Comparison of ENCODE assay signal across 1 cellular context in the genomic region with DNA sequence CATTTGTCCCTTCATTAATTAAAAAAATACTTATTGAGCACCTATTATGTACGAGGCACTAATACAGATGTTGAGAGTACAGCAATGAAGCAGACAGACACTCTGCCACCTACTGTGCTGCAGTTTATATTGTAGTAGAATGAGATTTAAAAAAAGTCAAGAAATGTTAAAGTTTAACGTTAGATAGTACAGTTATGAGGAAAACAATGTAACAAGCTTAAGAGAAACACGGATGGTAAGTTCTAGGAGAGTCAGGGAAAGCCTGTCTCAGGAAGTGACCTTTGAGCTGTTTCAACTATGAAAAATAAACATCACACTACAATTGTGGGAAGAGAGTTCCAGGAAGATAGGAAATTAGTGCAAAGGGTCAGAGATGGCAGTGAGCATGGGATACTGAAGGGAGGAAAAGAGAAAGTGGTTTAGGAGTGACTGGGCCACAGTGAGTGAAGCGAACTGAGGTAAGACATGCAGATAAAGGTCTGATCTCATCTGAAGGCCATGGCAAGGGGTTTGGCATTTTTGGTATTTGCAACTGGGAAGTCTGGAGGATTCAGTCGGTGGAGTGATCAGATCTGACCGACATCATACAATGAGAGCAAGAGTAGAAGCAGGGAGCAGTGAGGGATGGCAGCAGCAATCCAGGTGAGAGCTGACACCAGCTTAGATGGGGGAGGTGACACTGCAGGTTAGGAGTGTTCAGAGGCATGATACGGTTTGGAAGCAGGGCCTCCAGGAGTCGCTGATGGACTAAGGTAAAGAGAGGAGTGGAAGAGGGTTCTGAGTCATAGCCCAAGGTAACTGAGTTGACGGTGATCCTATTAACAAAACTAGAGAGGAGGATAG.
A peak's percentile ranks its signal among the peaks of the same experiment; 100 is the strongest.
TF ChIP-seq lines count a peak whose summit lies in the region.

No MANE protein-coding gene starts in this region.

TF ChIP-seq in HepG2, 621 proteins besides CTCF, POLR2A, EP300 and RAD21 (continued from another document and continues in another):
- TF ChIP-seq, protein P1, sequence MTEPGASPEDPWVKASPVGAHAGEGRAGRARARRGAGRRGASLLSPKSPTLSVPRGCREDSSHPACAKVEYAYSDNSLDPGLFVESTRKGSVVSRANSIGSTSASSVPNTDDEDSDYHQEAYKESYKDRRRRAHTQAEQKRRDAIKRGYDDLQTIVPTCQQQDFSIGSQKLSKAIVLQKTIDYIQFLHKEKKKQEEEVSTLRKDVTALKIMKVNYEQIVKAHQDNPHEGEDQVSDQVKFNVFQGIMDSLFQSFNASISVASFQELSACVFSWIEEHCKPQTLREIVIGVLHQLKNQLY (CRISPR knock-in tag; IDR thresholded peaks at IDR 0.05) = peak; percentile 63
- TF ChIP-seq, protein P2, sequence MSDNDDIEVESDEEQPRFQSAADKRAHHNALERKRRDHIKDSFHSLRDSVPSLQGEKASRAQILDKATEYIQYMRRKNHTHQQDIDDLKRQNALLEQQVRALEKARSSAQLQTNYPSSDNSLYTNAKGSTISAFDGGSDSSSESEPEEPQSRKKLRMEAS (IDR thresholded peaks at IDR 0.05) = 0 out of 2 replicates have a peak, but pooled peaks have one; percentile 9
- TF ChIP-seq HDAC2 (CRISPR knock-in tag; IDR thresholded peaks at IDR 0.05) (peak; percentile 83), CBFB (CRISPR knock-in tag; IDR thresholded peaks at IDR 0.05) (peak; percentile 72), TBL1XR1 (IDR thresholded peaks at IDR 0.05; ENCODE audit: borderline replicate concordance, low read length, partially characterized antibody) (peak; percentile 55), ZNF317 (CRISPR knock-in tag; IDR thresholded peaks at IDR 0.05) (peak; percentile 77), ZNF34 (CRISPR knock-in tag; IDR thresholded peaks at IDR 0.05; ENCODE audit: borderline replicate concordance) (no peak), POLR2G (IDR thresholded peaks at IDR 0.05; ENCODE audit: low read depth, low read length) (peak; percentile 66), GATAD2A (CRISPR knock-in tag; IDR thresholded peaks at IDR 0.05) (peak; percentile 97), GABPA (IDR thresholded peaks at IDR 0.05; ENCODE audit: low read depth, low read length) (no peak), GABPA (CRISPR knock-in tag; IDR thresholded peaks at IDR 0.05; ENCODE audit: low read depth) (peak; percentile 66), ERF (CRISPR knock-in tag; IDR thresholded peaks at IDR 0.05) (peak; percentile 92), ZNF24 (IDR thresholded peaks at IDR 0.05) (peak; percentile 64; the same call in 1 of the 2 replicates), CHD2 (IDR thresholded peaks at IDR 0.05; ENCODE audit: low read depth, low read length) (no peak), CBX5 (CRISPR knock-in tag; IDR thresholded peaks at IDR 0.05; ENCODE audit: borderline replicate concordance) (peak; percentile 62; the same call in 1 of the 2 replicates), ISL2 (CRISPR knock-in tag; IDR thresholded peaks at IDR 0.05) (peak; percentile 90), ZNF839 (CRISPR knock-in tag; IDR thresholded peaks at IDR 0.05; ENCODE audit: borderline replicate concordance) (no peak), ARNTL (CRISPR knock-in tag; IDR thresholded peaks at IDR 0.05) (0 out of 2 replicates have a peak, but pooled peaks have one; percentile 50), SIX1 (CRISPR knock-in tag; IDR thresholded peaks at IDR 0.05; ENCODE audit: borderline replicate concordance) (peak; percentile 66; the same call in 1 of the 2 replicates), PHB2 (IDR thresholded peaks at IDR 0.05; ENCODE audit: partially characterized antibody) (no peak), RXRB (CRISPR knock-in tag; IDR thresholded peaks at IDR 0.05; ENCODE audit: borderline replicate concordance) (peak; percentile 96), GATAD1 (CRISPR knock-in tag; IDR thresholded peaks at IDR 0.05) (peak; percentile 28; the same call in 1 of the 2 replicates), POLR2AphosphoS2 (IDR thresholded peaks at IDR 0.05; ENCODE audit: low read depth, low read length) (no peak), ARHGAP35 (CRISPR knock-in tag; IDR thresholded peaks at IDR 0.05; ENCODE audit: borderline replicate concordance) (0 out of 2 replicates have a peak, but pooled peaks have one; percentile 35), SRSF4 (IDR thresholded peaks at IDR 0.05; ENCODE audit: low read depth, low read length, poor library complexity, severe bottlenecking) (no peak), NFIC (IDR thresholded peaks at IDR 0.05; ENCODE audit: low read length) (peak; percentile 83; the same call in 1 of the 2 replicates), GABPB1 (CRISPR knock-in tag; IDR thresholded peaks at IDR 0.05) (peak; percentile 52; the same call in 1 of the 2 replicates), ZNF564 (CRISPR knock-in tag; IDR thresholded peaks at IDR 0.05) (no peak), AGO1 (IDR thresholded peaks at IDR 0.05; ENCODE audit: low read depth, low read length, poor library complexity, severe bottlenecking) (no peak), THYN1 (CRISPR knock-in tag; IDR thresholded peaks at IDR 0.05; ENCODE audit: borderline replicate concordance, low read depth) (0 out of 2 replicates have a peak, but pooled peaks have one; percentile 22), ZNF781 (CRISPR knock-in tag; IDR thresholded peaks at IDR 0.05; ENCODE audit: borderline replicate concordance, not compliant biosample characterization) (peak; percentile 58), SAP130 (CRISPR knock-in tag; IDR thresholded peaks at IDR 0.05; ENCODE audit: low read depth) (peak; percentile 87)
- TF ChIP-seq, protein P3, sequence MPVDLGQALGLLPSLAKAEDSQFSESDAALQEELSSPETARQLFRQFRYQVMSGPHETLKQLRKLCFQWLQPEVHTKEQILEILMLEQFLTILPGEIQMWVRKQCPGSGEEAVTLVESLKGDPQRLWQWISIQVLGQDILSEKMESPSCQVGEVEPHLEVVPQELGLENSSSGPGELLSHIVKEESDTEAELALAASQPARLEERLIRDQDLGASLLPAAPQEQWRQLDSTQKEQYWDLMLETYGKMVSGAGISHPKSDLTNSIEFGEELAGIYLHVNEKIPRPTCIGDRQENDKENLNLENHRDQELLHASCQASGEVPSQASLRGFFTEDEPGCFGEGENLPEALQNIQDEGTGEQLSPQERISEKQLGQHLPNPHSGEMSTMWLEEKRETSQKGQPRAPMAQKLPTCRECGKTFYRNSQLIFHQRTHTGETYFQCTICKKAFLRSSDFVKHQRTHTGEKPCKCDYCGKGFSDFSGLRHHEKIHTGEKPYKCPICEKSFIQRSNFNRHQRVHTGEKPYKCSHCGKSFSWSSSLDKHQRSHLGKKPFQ (CRISPR knock-in tag; IDR thresholded peaks at IDR 0.05; ENCODE audit: insufficient replicate concordance) = peak; percentile 76
- TF ChIP-seq, protein P4, sequence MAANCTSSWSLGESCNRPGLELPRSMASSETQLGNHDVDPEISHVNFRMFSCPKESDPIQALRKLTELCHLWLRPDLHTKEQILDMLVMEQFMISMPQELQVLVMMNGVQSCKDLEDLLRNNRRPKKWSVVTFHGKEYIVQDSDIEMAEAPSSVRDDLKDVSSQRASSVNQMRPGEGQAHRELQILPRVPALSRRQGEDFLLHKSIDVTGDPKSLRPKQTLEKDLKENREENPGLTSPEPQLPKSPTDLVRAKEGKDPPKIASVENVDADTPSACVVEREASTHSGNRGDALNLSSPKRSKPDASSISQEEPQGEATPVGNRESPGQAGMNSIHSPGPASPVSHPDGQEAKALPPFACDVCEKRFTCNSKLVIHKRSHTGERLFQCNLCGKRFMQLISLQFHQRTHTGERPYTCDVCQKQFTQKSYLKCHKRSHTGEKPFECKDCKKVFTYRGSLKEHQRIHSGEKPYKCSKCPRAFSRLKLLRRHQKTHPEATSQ (CRISPR knock-in tag; IDR thresholded peaks at IDR 0.05; ENCODE audit: borderline replicate concordance) = peak; percentile 74; the same call in 1 of the 2 replicates
- TF ChIP-seq, protein P5, sequence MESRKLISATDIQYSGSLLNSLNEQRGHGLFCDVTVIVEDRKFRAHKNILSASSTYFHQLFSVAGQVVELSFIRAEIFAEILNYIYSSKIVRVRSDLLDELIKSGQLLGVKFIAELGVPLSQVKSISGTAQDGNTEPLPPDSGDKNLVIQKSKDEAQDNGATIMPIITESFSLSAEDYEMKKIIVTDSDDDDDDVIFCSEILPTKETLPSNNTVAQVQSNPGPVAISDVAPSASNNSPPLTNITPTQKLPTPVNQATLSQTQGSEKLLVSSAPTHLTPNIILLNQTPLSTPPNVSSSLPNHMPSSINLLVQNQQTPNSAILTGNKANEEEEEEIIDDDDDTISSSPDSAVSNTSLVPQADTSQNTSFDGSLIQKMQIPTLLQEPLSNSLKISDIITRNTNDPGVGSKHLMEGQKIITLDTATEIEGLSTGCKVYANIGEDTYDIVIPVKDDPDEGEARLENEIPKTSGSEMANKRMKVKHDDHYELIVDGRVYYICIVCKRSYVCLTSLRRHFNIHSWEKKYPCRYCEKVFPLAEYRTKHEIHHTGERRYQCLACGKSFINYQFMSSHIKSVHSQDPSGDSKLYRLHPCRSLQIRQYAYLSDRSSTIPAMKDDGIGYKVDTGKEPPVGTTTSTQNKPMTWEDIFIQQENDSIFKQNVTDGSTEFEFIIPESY (CRISPR knock-in tag; IDR thresholded peaks at IDR 0.05) = no peak
- TF ChIP-seq, protein P6, sequence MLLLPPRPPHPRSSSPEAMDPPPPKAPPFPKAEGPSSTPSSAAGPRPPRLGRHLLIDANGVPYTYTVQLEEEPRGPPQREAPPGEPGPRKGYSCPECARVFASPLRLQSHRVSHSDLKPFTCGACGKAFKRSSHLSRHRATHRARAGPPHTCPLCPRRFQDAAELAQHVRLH (CRISPR knock-in tag; IDR thresholded peaks at IDR 0.05; ENCODE audit: borderline replicate concordance, low read depth) = peak; percentile 65; the same call in 1 of the 2 replicates
- TF ChIP-seq, protein P7, sequence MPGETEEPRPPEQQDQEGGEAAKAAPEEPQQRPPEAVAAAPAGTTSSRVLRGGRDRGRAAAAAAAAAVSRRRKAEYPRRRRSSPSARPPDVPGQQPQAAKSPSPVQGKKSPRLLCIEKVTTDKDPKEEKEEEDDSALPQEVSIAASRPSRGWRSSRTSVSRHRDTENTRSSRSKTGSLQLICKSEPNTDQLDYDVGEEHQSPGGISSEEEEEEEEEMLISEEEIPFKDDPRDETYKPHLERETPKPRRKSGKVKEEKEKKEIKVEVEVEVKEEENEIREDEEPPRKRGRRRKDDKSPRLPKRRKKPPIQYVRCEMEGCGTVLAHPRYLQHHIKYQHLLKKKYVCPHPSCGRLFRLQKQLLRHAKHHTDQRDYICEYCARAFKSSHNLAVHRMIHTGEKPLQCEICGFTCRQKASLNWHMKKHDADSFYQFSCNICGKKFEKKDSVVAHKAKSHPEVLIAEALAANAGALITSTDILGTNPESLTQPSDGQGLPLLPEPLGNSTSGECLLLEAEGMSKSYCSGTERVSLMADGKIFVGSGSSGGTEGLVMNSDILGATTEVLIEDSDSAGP (CRISPR knock-in tag; IDR thresholded peaks at IDR 0.05; ENCODE audit: borderline replicate concordance) = peak; percentile 60
- TF ChIP-seq, protein P8, sequence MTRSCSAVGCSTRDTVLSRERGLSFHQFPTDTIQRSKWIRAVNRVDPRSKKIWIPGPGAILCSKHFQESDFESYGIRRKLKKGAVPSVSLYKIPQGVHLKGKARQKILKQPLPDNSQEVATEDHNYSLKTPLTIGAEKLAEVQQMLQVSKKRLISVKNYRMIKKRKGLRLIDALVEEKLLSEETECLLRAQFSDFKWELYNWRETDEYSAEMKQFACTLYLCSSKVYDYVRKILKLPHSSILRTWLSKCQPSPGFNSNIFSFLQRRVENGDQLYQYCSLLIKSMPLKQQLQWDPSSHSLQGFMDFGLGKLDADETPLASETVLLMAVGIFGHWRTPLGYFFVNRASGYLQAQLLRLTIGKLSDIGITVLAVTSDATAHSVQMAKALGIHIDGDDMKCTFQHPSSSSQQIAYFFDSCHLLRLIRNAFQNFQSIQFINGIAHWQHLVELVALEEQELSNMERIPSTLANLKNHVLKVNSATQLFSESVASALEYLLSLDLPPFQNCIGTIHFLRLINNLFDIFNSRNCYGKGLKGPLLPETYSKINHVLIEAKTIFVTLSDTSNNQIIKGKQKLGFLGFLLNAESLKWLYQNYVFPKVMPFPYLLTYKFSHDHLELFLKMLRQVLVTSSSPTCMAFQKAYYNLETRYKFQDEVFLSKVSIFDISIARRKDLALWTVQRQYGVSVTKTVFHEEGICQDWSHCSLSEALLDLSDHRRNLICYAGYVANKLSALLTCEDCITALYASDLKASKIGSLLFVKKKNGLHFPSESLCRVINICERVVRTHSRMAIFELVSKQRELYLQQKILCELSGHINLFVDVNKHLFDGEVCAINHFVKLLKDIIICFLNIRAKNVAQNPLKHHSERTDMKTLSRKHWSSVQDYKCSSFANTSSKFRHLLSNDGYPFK (CRISPR knock-in tag; IDR thresholded peaks at IDR 0.05; ENCODE audit: borderline replicate concordance) = peak; percentile 43; the same call in 1 of the 2 replicates
- TF ChIP-seq, protein P9, sequence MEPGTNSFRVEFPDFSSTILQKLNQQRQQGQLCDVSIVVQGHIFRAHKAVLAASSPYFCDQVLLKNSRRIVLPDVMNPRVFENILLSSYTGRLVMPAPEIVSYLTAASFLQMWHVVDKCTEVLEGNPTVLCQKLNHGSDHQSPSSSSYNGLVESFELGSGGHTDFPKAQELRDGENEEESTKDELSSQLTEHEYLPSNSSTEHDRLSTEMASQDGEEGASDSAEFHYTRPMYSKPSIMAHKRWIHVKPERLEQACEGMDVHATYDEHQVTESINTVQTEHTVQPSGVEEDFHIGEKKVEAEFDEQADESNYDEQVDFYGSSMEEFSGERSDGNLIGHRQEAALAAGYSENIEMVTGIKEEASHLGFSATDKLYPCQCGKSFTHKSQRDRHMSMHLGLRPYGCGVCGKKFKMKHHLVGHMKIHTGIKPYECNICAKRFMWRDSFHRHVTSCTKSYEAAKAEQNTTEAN (CRISPR knock-in tag; conservative IDR thresholded peaks at IDR 0.05) = peak; percentile 99
- TF ChIP-seq, protein P10, sequence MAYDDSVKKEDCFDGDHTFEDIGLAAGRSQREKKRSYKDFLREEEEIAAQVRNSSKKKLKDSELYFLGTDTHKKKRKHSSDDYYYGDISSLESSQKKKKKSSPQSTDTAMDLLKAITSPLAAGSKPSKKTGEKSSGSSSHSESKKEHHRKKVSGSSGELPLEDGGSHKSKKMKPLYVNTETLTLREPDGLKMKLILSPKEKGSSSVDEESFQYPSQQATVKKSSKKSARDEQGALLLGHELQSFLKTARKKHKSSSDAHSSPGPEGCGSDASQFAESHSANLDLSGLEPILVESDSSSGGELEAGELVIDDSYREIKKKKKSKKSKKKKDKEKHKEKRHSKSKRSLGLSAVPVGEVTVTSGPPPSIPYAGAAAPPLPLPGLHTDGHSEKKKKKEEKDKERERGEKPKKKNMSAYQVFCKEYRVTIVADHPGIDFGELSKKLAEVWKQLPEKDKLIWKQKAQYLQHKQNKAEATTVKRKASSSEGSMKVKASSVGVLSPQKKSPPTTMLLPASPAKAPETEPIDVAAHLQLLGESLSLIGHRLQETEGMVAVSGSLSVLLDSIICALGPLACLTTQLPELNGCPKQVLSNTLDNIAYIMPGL (CRISPR knock-in tag; IDR thresholded peaks at IDR 0.05; ENCODE audit: borderline replicate concordance in 1 of 2, low read depth in 1 of 2) = peak; percentile 64 to 81; a peak in 2 of 4 replicates
- TF ChIP-seq, protein P11, sequence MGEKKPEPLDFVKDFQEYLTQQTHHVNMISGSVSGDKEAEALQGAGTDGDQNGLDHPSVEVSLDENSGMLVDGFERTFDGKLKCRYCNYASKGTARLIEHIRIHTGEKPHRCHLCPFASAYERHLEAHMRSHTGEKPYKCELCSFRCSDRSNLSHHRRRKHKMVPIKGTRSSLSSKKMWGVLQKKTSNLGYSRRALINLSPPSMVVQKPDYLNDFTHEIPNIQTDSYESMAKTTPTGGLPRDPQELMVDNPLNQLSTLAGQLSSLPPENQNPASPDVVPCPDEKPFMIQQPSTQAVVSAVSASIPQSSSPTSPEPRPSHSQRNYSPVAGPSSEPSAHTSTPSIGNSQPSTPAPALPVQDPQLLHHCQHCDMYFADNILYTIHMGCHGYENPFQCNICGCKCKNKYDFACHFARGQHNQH (CRISPR knock-in tag; IDR thresholded peaks at IDR 0.05) = peak; percentile 87
